Comparison of ENCODE assay signal across 9 cellular contexts in genomic region chr14:99879401-99880295, GRCh38.
DNase-seq lines count a peak whose midpoint lies in the region; ATAC-seq, FAIRE-seq and TF ChIP-seq lines count a peak whose summit lies in the region.
"Had no signal": no experiment of that assay in that cellular context is flagged by ENCODE, and none has a peak within 500 bp of the region (broad histone marks: within the 10 kb centered on the region; RNA-seq: fewer than 3 reads in every experiment).

No MANE protein-coding gene starts in this region.

- H3K4me1 ChIP-seq in mammary epithelial cell (ENCODE audit: insufficient read depth, low read length) (no peaks in the 10 kb centered on the region), kidney (ENCODE audit: control insufficient read depth in 1 of 2, insufficient read depth in 1 of 2, low read depth in 1 of 2, low read length in 2 of 2) (no peaks in the 10 kb centered on the region), vagina (peaks cover 18% of the 10 kb centered on the region)

- DNase-seq in HS-5 (ENCODE audit: low read depth) (peak; percentile 45), mammary epithelial cell (peak; percentile 28), kidney (no peak), vagina (ENCODE audit: extremely low spot score in 2 of 2) (no peak), NCI-H446 treated with DMSO at 0.1 percent for 48 hours (lab: John Stamatoyannopoulos, UW) (no peak)
- DNase-seq: activated CD4-positive, alpha-beta memory T cell treated with anti-CD3 and anti-CD28 coated beads for 36 hours; NCI-H2029 treated with DMSO at 0.1 percent for 48 hours had no signal

- peak; percentile 15 for FAIRE-seq in kidney (lab: Jason Lieb, UNC)

- H3K9ac ChIP-seq in mammary epithelial cell (ENCODE audit: insufficient read depth, low read length) = no peak overlapping the region
- H3K9ac ChIP-seq in kidney (ENCODE audit: low read length in 2 of 2) = no peak overlapping the region

- TF ChIP-seq POLR2A in vagina (IDR thresholded peaks at IDR 0.05) = no peak

- no peak overlapping the region for H3K4me2 ChIP-seq in mammary epithelial cell (ENCODE audit: insufficient read depth, low read depth, low read length)

- H3K27me3 ChIP-seq in mammary epithelial cell (ENCODE audit: insufficient read depth, low read length) = peaks cover 6% of the 10 kb centered on the region
- H3K27me3 ChIP-seq in vagina = no peaks in the 10 kb centered on the region

- H3K9me3 ChIP-seq in mammary epithelial cell (replicated peaks; ENCODE audit: insufficient read depth, low read length) (no peaks in the 10 kb centered on the region), kidney (ENCODE audit: control insufficient read depth in 1 of 2, low read length in 2 of 2) (no peaks in the 10 kb centered on the region), vagina (no peaks in the 10 kb centered on the region)

- H3K36me3 ChIP-seq in mammary epithelial cell (ENCODE audit: insufficient read depth, low read length) (no peaks in the 10 kb centered on the region), kidney (ENCODE audit: control insufficient read depth in 1 of 2, insufficient read depth in 2 of 2, low read length in 2 of 2) (no peaks in the 10 kb centered on the region), vagina (no peaks in the 10 kb centered on the region)

- TF ChIP-seq CTCF in mammary epithelial cell (conservative IDR thresholded peaks at IDR 0.05 in 1 of 2, IDR thresholded peaks at IDR 0.05 in 1 of 2; ENCODE audit: extremely low read depth in 1 of 2, insufficient read depth in 1 of 2, low read depth in 1 of 2, low read length in 2 of 2) = no peak
- no peak for TF ChIP-seq CTCF in kidney (IDR thresholded peaks at IDR 0.05; ENCODE audit: borderline replicate concordance, extremely low read depth, insufficient read depth)
- no peak for TF ChIP-seq CTCF in vagina (IDR thresholded peaks at IDR 0.05)

- 72% methylated on average over 5 of the region's 5 CpGs for WGBS in mammary epithelial cell (ENCODE audit: low coverage, missing lambda C conversion rate)

- BruUV-seq in mammary epithelial cell (replicated peaks; lab: Mats Ljungman, UMichigan) = no TSS peak

- no peaks in the 10 kb centered on the region for H4K20me1 ChIP-seq in mammary epithelial cell (ENCODE audit: insufficient read depth, low read length)

- CTCF ChIA-PET in mammary epithelial cell (lab: Charles Lee; ENCODE audit: low non-redundant PET) = no interaction called here

- in situ Hi-C loops in mammary epithelial cell (cut with MboI; ENCODE audit: low sequenced_read_pairs in 2 of 2) = loop anchor here (10.0 to 25.0 kb wide), 4 partner anchors 145 to 367 kb away; partner anchors contain the start of gene CYP46A1 (in 1 of the 2)

- H3K4me3 ChIP-seq in mammary epithelial cell (replicated peaks in 1 of 3; ENCODE audit: insufficient read depth in 1 of 3, low read depth in 2 of 3, low read length in 3 of 3) = no peak overlapping the region
- no peak overlapping the region for H3K4me3 ChIP-seq in kidney (ENCODE audit: low read length in 2 of 2)
- no peak overlapping the region for H3K4me3 ChIP-seq in vagina

- ATAC-seq in HG03571 (IDR thresholded peaks at IDR 0.05; ENCODE audit: unreplicated experiment) (no peak), GM21619 (IDR thresholded peaks at IDR 0.05; ENCODE audit: unreplicated experiment) (no peak)

- dilution Hi-C loops in mammary epithelial cell (cut with HindIII; ENCODE audit: low sequenced_read_pairs) = loop anchor here (5.0 kb wide), 1 partner anchor 157 kb away; no protein-coding TSS in a partner anchor

- no peaks in the 10 kb centered on the region for H3K79me2 ChIP-seq in mammary epithelial cell (ENCODE audit: insufficient read depth, low read length)

- intact Hi-C loops in mammary epithelial cell (cut with micrococcal nuclease) = no loop called here
- intact Hi-C loops in kidney (cut with DNase I) = no loop called here
- intact Hi-C loops in vagina (cut with DNase I) = loop anchor here (2.0 to 5.0 kb wide), 2 partner anchors 149 to 197 kb away; partner anchors contain the start of gene CYP46A1

- no peak overlapping the region for H3K27ac ChIP-seq in mammary epithelial cell (ENCODE audit: insufficient read depth, low read depth, low read length)
- H3K27ac ChIP-seq in kidney (ENCODE audit: low read depth in 2 of 2, low read length in 2 of 2) = no peak overlapping the region
- H3K27ac ChIP-seq in vagina = peak overlapping the region; percentile 64

- no peak overlapping the region for H2AFZ ChIP-seq in mammary epithelial cell (ENCODE audit: low read depth, low read length)

Comparison
In these comparisons a context has a peak if more than half of its experiments do, and no peak if none do; other contexts are left out.
1. DNase-seq: peak in HS-5 (single experiment) and mammary epithelial cell (single experiment); none in kidney (single experiment), vagina (0 of 2) and NCI-H446 treated with DMSO at 0.1 percent for 48 hours (single experiment).